ENCODE assay signal across 8 cellular contexts in the genomic region with DNA sequence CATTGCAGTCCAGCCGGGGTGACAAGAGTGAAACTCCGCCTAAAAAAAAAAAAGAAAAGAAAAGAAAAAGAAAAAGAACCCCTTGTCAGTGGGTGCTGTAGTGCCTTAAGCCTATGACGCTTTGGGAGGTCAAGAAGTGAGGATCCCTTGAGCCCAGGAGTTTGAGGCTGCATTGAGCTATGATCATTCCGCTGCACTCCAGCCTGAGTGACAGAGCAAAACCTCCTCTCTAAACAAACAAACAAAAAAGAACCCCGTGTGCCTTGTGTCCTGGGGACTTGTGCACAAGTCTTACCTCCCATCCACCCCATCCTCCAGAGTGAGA.
A peak's percentile ranks its signal among the peaks of the same experiment; 100 is the strongest.
DNase-seq lines count a peak whose midpoint lies in the region; ATAC-seq lines count a peak whose summit lies in the region.

No MANE protein-coding gene starts in this region.

- DNase-seq in T-helper 2 cell treated with Interferon-gamma antibody and Interleukin-4, amounts not matched to agents 5 μg/mL and 100 μg/mL, for 36 hours (ENCODE audit: low spot score), result no peak
- DNase-seq in T-helper 2 cell, result no peak
- DNase-seq in activated naive CD8-positive, alpha-beta T cell treated with anti-CD3 and anti-CD28 coated beads, Interleukin-2, amount 50 U/mL, for 24 hours, result no peak
- DNase-seq in activated effector memory CD4-positive, alpha-beta T cell treated with anti-CD3 and anti-CD28 coated beads, Interleukin-2, amount 50 U/mL, for 16 hours, result no peak
- DNase-seq in posterior cingulate gyrus, result no peak
- DNase-seq in DMS153 (lab: John Stamatoyannopoulos, UW), result no peak

- H3K4me1 ChIP-seq in iPS-20b (ENCODE audit: insufficient read depth, low read length) (peaks cover 8% of the 10 kb centered on the region; the same call in 1 of the 2 replicates), stomach smooth muscle (ENCODE audit: control insufficient read depth, insufficient read depth, low read length) (peaks cover 43% of the 10 kb centered on the region)

- H3K36me3 Mint-ChIP-seq in T-helper 2 cell treated with Interferon-gamma antibody and Interleukin-4, amounts not matched to agents 5 μg/mL and 100 μg/mL, for 36 hours (ENCODE audit: low read depth), result peaks cover 6% of the 10 kb centered on the region
- H3K36me3 Mint-ChIP-seq in activated naive CD8-positive, alpha-beta T cell treated with anti-CD3 and anti-CD28 coated beads, Interleukin-2, amount 50 U/mL, for 24 hours (ENCODE audit: low read depth), result no peaks in the 10 kb centered on the region

- H3K27ac Mint-ChIP-seq in T-helper 2 cell treated with Interferon-gamma antibody and Interleukin-4, amounts not matched to agents 5 μg/mL and 100 μg/mL, for 36 hours, result peak overlapping the region; percentile 93
- H3K27ac Mint-ChIP-seq in activated naive CD8-positive, alpha-beta T cell treated with anti-CD3 and anti-CD28 coated beads, Interleukin-2, amount 50 U/mL, for 24 hours, result peak overlapping the region; percentile 88

- no peaks in the 10 kb centered on the region for H3K27me3 Mint-ChIP-seq in T-helper 2 cell treated with Interferon-gamma antibody and Interleukin-4, amounts not matched to agents 5 μg/mL and 100 μg/mL, for 36 hours (ENCODE audit: low read depth)
- H3K27me3 Mint-ChIP-seq in activated naive CD8-positive, alpha-beta T cell treated with anti-CD3 and anti-CD28 coated beads, Interleukin-2, amount 50 U/mL, for 24 hours, result peaks cover 2% of the 10 kb centered on the region

- no peaks in the 10 kb centered on the region for H3K9me3 Mint-ChIP-seq in T-helper 2 cell treated with Interferon-gamma antibody and Interleukin-4, amounts not matched to agents 5 μg/mL and 100 μg/mL, for 36 hours
- H3K9me3 Mint-ChIP-seq in activated naive CD8-positive, alpha-beta T cell treated with anti-CD3 and anti-CD28 coated beads, Interleukin-2, amount 50 U/mL, for 24 hours, result no peaks in the 10 kb centered on the region

- ATAC-seq in activated naive CD8-positive, alpha-beta T cell treated with anti-CD3 and anti-CD28 coated beads, Interleukin-2, amount 50 U/mL, for 24 hours, result no peak

- no peaks in the 10 kb centered on the region for H3K36me3 ChIP-seq in iPS-20b (ENCODE audit: insufficient read depth, low read depth, low read length)
- H3K36me3 ChIP-seq in stomach smooth muscle (ENCODE audit: control insufficient read depth in 2 of 2, insufficient read depth in 2 of 2, low read length in 2 of 2), result no peaks in the 10 kb centered on the region

- H3K4me3 ChIP-seq in iPS-20b (ENCODE audit: low read length), result no peak overlapping the region
- H3K4me3 ChIP-seq in stomach smooth muscle (ENCODE audit: low read length in 2 of 2), result peak overlapping the region; percentile 31 to 69

- intact Hi-C loops in posterior cingulate gyrus (cut with DNase I), result no loop called here

- peak overlapping the region; percentile 84 for H3K4me3 Mint-ChIP-seq in T-helper 2 cell treated with Interferon-gamma antibody and Interleukin-4, amounts not matched to agents 5 μg/mL and 100 μg/mL, for 36 hours
- H3K4me3 Mint-ChIP-seq in activated naive CD8-positive, alpha-beta T cell treated with anti-CD3 and anti-CD28 coated beads, Interleukin-2, amount 50 U/mL, for 24 hours, result peak overlapping the region; percentile 77

- no peaks in the 10 kb centered on the region for H3K9me3 ChIP-seq in iPS-20b (ENCODE audit: insufficient read depth, low read depth, low read length)
- H3K9me3 ChIP-seq in stomach smooth muscle (ENCODE audit: control insufficient read depth in 2 of 2, low read length in 2 of 2), result no peaks in the 10 kb centered on the region

- H3K27ac ChIP-seq in iPS-20b (ENCODE audit: low read length), result no peak overlapping the region
- peak overlapping the region; percentile 94 for H3K27ac ChIP-seq in stomach smooth muscle (ENCODE audit: low read length)

- 0 out of 2 replicates have a peak overlapping the region, but pooled peaks have one; percentile 2 for H3K9ac ChIP-seq in iPS-20b (ENCODE audit: low read depth, low read length)
- H3K9ac ChIP-seq in stomach smooth muscle (ENCODE audit: low read length in 2 of 2), result peak overlapping the region; percentile 56 to 81

- H3K4me1 Mint-ChIP-seq in T-helper 2 cell treated with Interferon-gamma antibody and Interleukin-4, amounts not matched to agents 5 μg/mL and 100 μg/mL, for 36 hours (ENCODE audit: low read depth), result peaks cover 39% of the 10 kb centered on the region
- peaks cover 47% of the 10 kb centered on the region for H3K4me1 Mint-ChIP-seq in activated naive CD8-positive, alpha-beta T cell treated with anti-CD3 and anti-CD28 coated beads, Interleukin-2, amount 50 U/mL, for 24 hours

- no peaks in the 10 kb centered on the region for H3K27me3 ChIP-seq in iPS-20b (ENCODE audit: insufficient read depth, low read length)
- H3K27me3 ChIP-seq in stomach smooth muscle (ENCODE audit: control insufficient read depth in 1 of 2, insufficient read depth in 2 of 2, low read length in 2 of 2), result no peaks in the 10 kb centered on the region
